ENCODE assay signal across 25 cellular contexts in the genomic region with DNA sequence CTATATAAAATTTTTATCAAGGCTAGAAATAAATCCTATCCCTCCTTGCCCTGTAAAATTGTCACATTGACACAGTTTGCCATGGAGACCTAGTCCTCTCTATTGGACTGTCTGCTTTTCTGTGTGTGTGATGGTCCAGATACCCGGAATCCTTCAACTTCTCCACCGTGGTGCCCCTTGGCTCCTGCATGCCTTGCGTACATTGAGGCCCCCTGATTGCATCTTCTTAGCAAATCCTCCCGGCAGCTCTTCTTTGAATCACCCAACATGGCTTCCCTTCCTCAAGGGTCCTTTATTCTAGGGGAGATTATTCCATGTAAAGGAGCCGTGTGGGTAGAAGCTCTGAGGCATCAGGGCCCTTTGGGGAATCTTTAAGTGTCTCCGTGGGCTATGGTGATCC.
"Had no signal": no experiment of that assay in that cellular context is flagged by ENCODE, and none has a peak within 500 bp of the region (broad histone marks: within the 10 kb centered on the region; RNA-seq: fewer than 3 reads in every experiment).

No MANE protein-coding gene starts in this region.

- DNase-seq: colonic mucosa; cortex of kidney; effector CD8-positive, alpha-beta T cell; effector memory CD8-positive, alpha-beta T cell; erythroblast; esophagus squamous epithelium; foreskin melanocyte; hypothalamus; immature natural killer cell; islet precursor cell; kidney; kidney glomerular epithelial cell; left colon; left lung; lower lobe of right lung; mesenchymal stem cell; mucosa of descending colon; naive B cell had no signal

- H3K9me3 Mint-ChIP-seq: dendritic cell treated with granulocyte-macrophage colony-stimulating factor and Interleukin-4, amounts not matched to agents 40 ng/mL and 50 ng/mL, for 4 days; effector memory CD8-positive, alpha-beta T cell; mesothelial cell of epicardium had no signal

- H3K4me3 Mint-ChIP-seq: dendritic cell treated with granulocyte-macrophage colony-stimulating factor and Interleukin-4, amounts not matched to agents 40 ng/mL and 50 ng/mL, for 4 days; effector memory CD8-positive, alpha-beta T cell; immature natural killer cell; mesothelial cell of epicardium; naive B cell had no signal

- ATAC-seq: effector memory CD8-positive, alpha-beta T cell; esophagus mucosa; gastrocnemius medialis; left colon; left lung; lower lobe of right lung; mucosa of descending colon had no signal

- H3K27ac Mint-ChIP-seq: dendritic cell treated with granulocyte-macrophage colony-stimulating factor and Interleukin-4, amounts not matched to agents 40 ng/mL and 50 ng/mL, for 4 days; effector memory CD8-positive, alpha-beta T cell; immature natural killer cell; mesothelial cell of epicardium; naive B cell had no signal

- H3K4me3 ChIP-seq: colonic mucosa, esophagus squamous epithelium, gastrocnemius medialis, heart left ventricle, hepatocyte, left lung, lower lobe of right lung, mucosa of descending colon had no signal

- H3K36me3 Mint-ChIP-seq: immature natural killer cell, mesothelial cell of epicardium, naive B cell had no signal

- H3K4me1 Mint-ChIP-seq: immature natural killer cell, naive B cell had no signal

- H3K27me3 ChIP-seq: colonic mucosa, esophagus squamous epithelium, gastrocnemius medialis, heart left ventricle, hepatocyte, left lung had no signal

- H3K27ac ChIP-seq: colonic mucosa, epithelial cell of prostate, esophagus squamous epithelium, gastrocnemius medialis, heart left ventricle, hepatocyte, left lung, lower lobe of right lung had no signal

- H3K9me3 ChIP-seq: colonic mucosa, esophagus squamous epithelium, gastrocnemius medialis, heart left ventricle, left lung, lower lobe of right lung, mucosa of descending colon had no signal

- H3K36me3 ChIP-seq: colonic mucosa, esophagus squamous epithelium, gastrocnemius medialis, heart left ventricle, left lung, lower lobe of right lung had no signal

- H3K4me1 ChIP-seq: colonic mucosa, esophagus squamous epithelium, gastrocnemius medialis, left lung, lower lobe of right lung had no signal
